Comparison of ENCODE assay signal across 25 cellular contexts in the genomic region with DNA sequence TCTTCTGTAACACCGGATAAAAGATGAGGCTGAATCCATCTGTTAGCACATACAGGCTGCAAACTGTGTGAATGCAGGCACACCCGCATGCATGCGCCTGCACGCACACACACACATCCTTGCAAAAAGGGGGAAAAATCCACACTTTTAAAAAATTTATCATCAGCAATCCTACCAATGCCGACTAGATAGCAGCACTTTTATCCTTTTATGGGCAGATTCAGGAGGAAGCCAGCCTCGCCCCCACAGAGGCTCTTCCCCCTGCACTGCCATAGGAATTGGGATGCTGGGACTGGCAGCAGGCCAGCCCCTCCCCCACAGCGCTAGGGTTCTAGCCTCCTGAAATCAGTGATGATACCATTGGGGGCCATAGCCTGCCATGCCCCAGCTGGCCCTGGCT. TPM values are rescaled to one million over a fixed set of nuclear protein-coding genes. Genes with fewer than 3 reads are reported as not detected.
DNase-seq lines count a peak whose midpoint lies in the region; FAIRE-seq and TF ChIP-seq lines count a peak whose summit lies in the region.
"Had no signal": no experiment of that assay in that cellular context is flagged by ENCODE, and none has a peak within 500 bp of the region (broad histone marks: within the 10 kb centered on the region; RNA-seq: fewer than 3 reads in every experiment).

No MANE protein-coding gene starts in this region.

- H3K27ac Mint-ChIP-seq in nephron: peak overlapping the region; percentile 19 to 92 (median 91)
- H3K27ac Mint-ChIP-seq: activated naive CD8-positive, alpha-beta T cell treated with anti-CD3 and anti-CD28 coated beads, Interleukin-2, amount 50 U/mL, for 24 hours; activated T-cell treated with anti-CD3 and anti-CD28 coated beads, Interleukin-2, amount 50 U/mL, for 72 hours; nephron progenitor cell; stimulated activated naive CD8-positive, alpha-beta T cell treated with anti-CD3 and anti-CD28 coated beads, Interleukin-15, amount 100 ng/mL, for 72 hours; T-helper 1 cell treated with Interleukin-12 subunit alpha and Interleukin-12 subunit beta and Interleukin-4 antibody, amounts not matched to agents 30 μg/mL and 1 μg/mL, for 36 hours had no signal

- no peak overlapping the region for H3K4me3 ChIP-seq in small intestine (ENCODE audit: low read depth in 1 of 2, low read length in 2 of 2)
- no peak overlapping the region for H3K4me3 ChIP-seq in Karpas-422 (ENCODE audit: low read length)
- H3K4me3 ChIP-seq in coronary artery: no peak overlapping the region
- no peak overlapping the region for H3K4me3 ChIP-seq in testis
- H3K4me3 ChIP-seq: mucosa of descending colon, pancreas, PC-9, tibial artery had no signal

- H3K27me3 ChIP-seq in small intestine (ENCODE audit: control insufficient read depth in 2 of 2, insufficient read depth in 2 of 2, low read length in 2 of 2) (no peaks in the 10 kb centered on the region), Karpas-422 (ENCODE audit: low read length) (no peaks in the 10 kb centered on the region), testis (no peaks in the 10 kb centered on the region)
- H3K27me3 ChIP-seq: pancreas, spleen, tibial artery had no signal

- intact Hi-C loops in testis (cut with DNase I; ENCODE audit: low total_unique reads): no loop called here

- H3K79me2 ChIP-seq in Karpas-422 (ENCODE audit: low read length): no peaks in the 10 kb centered on the region

- H3K27ac ChIP-seq in caudate nucleus (ENCODE audit: low read depth, low read length) (peak overlapping the region; percentile 46), small intestine (ENCODE audit: low read depth in 1 of 2, low read length in 1 of 2) (no peak overlapping the region), Karpas-422 (ENCODE audit: low read length) (no peak overlapping the region), coronary artery (no peak overlapping the region), testis (no peak overlapping the region)
- H3K27ac ChIP-seq: 22Rv1, pancreas, PC-9, tibial artery had no signal

- H3K36me3 ChIP-seq in small intestine (ENCODE audit: control insufficient read depth in 2 of 2, insufficient read depth in 2 of 2, low read length in 2 of 2) (no peaks in the 10 kb centered on the region), Karpas-422 (ENCODE audit: insufficient read depth, low read length) (no peaks in the 10 kb centered on the region), testis (ENCODE audit: low read depth, missing control alignments) (no peaks in the 10 kb centered on the region)
- H3K36me3 ChIP-seq: pancreas, tibial artery had no signal

- H4K20me1 ChIP-seq in Karpas-422 (ENCODE audit: insufficient read depth, low read depth, low read length): no peaks in the 10 kb centered on the region

- 75 to 81% (median 78%) methylated on average over 7 of the region's 7 CpGs for WGBS in small intestine, 3 donors
- WGBS in testis, 2 donors: 67 to 75% methylated on average over 5 to 7 of the region's 7 CpGs

- H3K27me3 Mint-ChIP-seq in nephron (ENCODE audit: low read depth): peaks cover 15% of the 10 kb centered on the region

- no peak overlapping the region for H3K9ac ChIP-seq in Karpas-422 (ENCODE audit: low read length)

- H3K4me3 Mint-ChIP-seq in nephron: peak overlapping the region in 2 of 3 experiments; percentile 61 to 72
- H3K4me3 Mint-ChIP-seq: activated naive CD8-positive, alpha-beta T cell treated with anti-CD3 and anti-CD28 coated beads, Interleukin-2, amount 50 U/mL, for 24 hours; activated T-cell treated with anti-CD3 and anti-CD28 coated beads, Interleukin-2, amount 50 U/mL, for 72 hours; nephron progenitor cell; stimulated activated naive CD8-positive, alpha-beta T cell treated with anti-CD3 and anti-CD28 coated beads, Interleukin-15, amount 100 ng/mL, for 72 hours; T-helper 1 cell treated with Interleukin-12 subunit alpha and Interleukin-12 subunit beta and Interleukin-4 antibody, amounts not matched to agents 30 μg/mL and 1 μg/mL, for 36 hours had no signal

- H3K9me3 Mint-ChIP-seq in nephron: no peaks in the 10 kb centered on the region
- H3K9me3 Mint-ChIP-seq: activated naive CD8-positive, alpha-beta T cell treated with anti-CD3 and anti-CD28 coated beads, Interleukin-2, amount 50 U/mL, for 24 hours; activated T-cell treated with anti-CD3 and anti-CD28 coated beads, Interleukin-2, amount 50 U/mL, for 72 hours; nephron progenitor cell; stimulated activated naive CD8-positive, alpha-beta T cell treated with anti-CD3 and anti-CD28 coated beads, Interleukin-15, amount 100 ng/mL, for 72 hours had no signal

- TF ChIP-seq POLR2A in testis (IDR thresholded peaks at IDR 0.05): no peak

- no peak overlapping the region for H2AFZ ChIP-seq in Karpas-422 (ENCODE audit: low read length)
- H2AFZ ChIP-seq: PC-9 had no signal

- H3K4me2 ChIP-seq in Karpas-422 (ENCODE audit: low read depth, low read length, poor library complexity, severe bottlenecking): no peak overlapping the region
- H3K4me2 ChIP-seq: PC-9 had no signal

- H3K9me3 ChIP-seq in small intestine (ENCODE audit: control insufficient read depth, low read depth) (no peaks in the 10 kb centered on the region), Karpas-422 (ENCODE audit: low read length) (no peaks in the 10 kb centered on the region), testis (no peaks in the 10 kb centered on the region)
- H3K9me3 ChIP-seq: mucosa of descending colon, pancreas, tibial artery had no signal

- H3K4me1 ChIP-seq in small intestine (ENCODE audit: control insufficient read depth in 2 of 2, insufficient read depth in 1 of 2, low read depth in 1 of 2, low read length in 1 of 2) (no peaks in the 10 kb centered on the region), Karpas-422 (ENCODE audit: low read length) (no peaks in the 10 kb centered on the region), testis (peaks cover 6% of the 10 kb centered on the region)

- no peak for FAIRE-seq in small intestine (lab: Jason Lieb, UNC)
- FAIRE-seq: pancreas had no signal

- H3K4me1 Mint-ChIP-seq in nephron: peaks cover 74% of the 10 kb centered on the region

- no peaks in the 10 kb centered on the region for H3K36me3 Mint-ChIP-seq in nephron (ENCODE audit: low read depth)

- no peak for TF ChIP-seq CTCF in nephron (IDR thresholded peaks at IDR 0.05; ENCODE audit: unreplicated experiment in 3 of 3)
- TF ChIP-seq CTCF in coronary artery (IDR thresholded peaks at IDR 0.05): no peak
- TF ChIP-seq CTCF in testis (IDR thresholded peaks at IDR 0.05): no peak

- DNase-seq in NCI-H2227 (lab: John Stamatoyannopoulos, UW; ENCODE audit: unreplicated experiment) (peak; percentile 46), NCI-H2227 treated with DMSO at 0.1 percent for 48 hours (lab: John Stamatoyannopoulos, UW) (no peak), caudate nucleus (lab: John Stamatoyannopoulos, UW) (peak in 17 of 61 donors; percentile 17 to 70 (median 38)), small intestine (no peak), Karpas-422 (no peak), coronary artery (ENCODE audit: low spot score) (no peak), testis (no peak)
- DNase-seq: activated CD4-positive, alpha-beta T cell treated with anti-CD3 and anti-CD28 coated beads, Interleukin-2, amount 50 U/mL, for 48 hours; activated naive CD8-positive, alpha-beta T cell treated with anti-CD3 and anti-CD28 coated beads, Interleukin-2, amount 50 U/mL, for 24 hours; activated T-cell treated with anti-CD3 and anti-CD28 coated beads, Interleukin-2, amount 50 U/mL, for 72 hours; cerebellar nuclear complex; DND-41; foreskin melanocyte; mucosa of descending colon; NCI-H2029; NCI-H69; nephron progenitor cell; pancreas; spleen; stimulated activated naive CD8-positive, alpha-beta T cell treated with anti-CD3 and anti-CD28 coated beads, Interleukin-15, amount 100 ng/mL, for 72 hours; tibial artery had no signal

- H3K9me2 ChIP-seq in Karpas-422 (replicated peaks; ENCODE audit: insufficient read depth, low read length): no peaks in the 10 kb centered on the region

RNA-seq across cellular contexts. Expression of a gene that starts 25.6 kb away (rescaled TPM):
- polyA plus RNA-seq in small intestine: 1 to 10 TPM in 2 of 3 donors, under 1 TPM in 1; 0.45 to 2.5 (median 2.2) TPM
- 2.3 and 4.2 TPM in 2 replicates for total RNA-seq in Karpas-422 (2014; rRNA removed; shearing (Covaris generic); ENCODE audit: low replicate concordance)
- 1 to 10 TPM; 2.6 to 4.1 TPM for total RNA-seq in testis
- 4.8 TPM for polyA plus RNA-seq in testis (ENCODE audit: insufficient read depth, low read depth, low replicate concordance)
